In genomic region chr2:115887209-115887776, GRCh38 we compare ENCODE assay signal across 1 cellular context.
TF ChIP-seq lines count a peak whose summit lies in the region.

No MANE protein-coding gene starts in this region.

TF ChIP-seq in HepG2, 621 proteins besides CTCF, POLR2A, EP300 and RAD21:
- no peak for TF ChIP-seq PRDM15 (CRISPR knock-in tag; IDR thresholded peaks at IDR 0.05)
- peak; percentile 77 for TF ChIP-seq HNRNPK (IDR thresholded peaks at IDR 0.05; ENCODE audit: low read depth, low read length, poor library complexity, severe bottlenecking)
- TF ChIP-seq KDM1A (CRISPR knock-in tag; IDR thresholded peaks at IDR 0.05): no peak
- TF ChIP-seq PCBP2 (optimal IDR thresholded peaks at IDR 0.05; ENCODE audit: low read depth, low read length, poor library complexity, severe bottlenecking): peak; percentile 68
- TF ChIP-seq ZNF607 (CRISPR knock-in tag; IDR thresholded peaks at IDR 0.05; ENCODE audit: borderline replicate concordance): no peak
- 0 out of 2 replicates have a peak, but pooled peaks have one; percentile 23 for TF ChIP-seq PLRG1 (conservative IDR thresholded peaks at IDR 0.05)
TF ChIP-seq in HepG2: peak in this region for 3.
